In genomic region chr3:24058940-24059705, GRCh38 we compare ENCODE assay signal across 16 cellular contexts.
"Had no signal": no experiment of that assay in that cellular context is flagged by ENCODE, and none has a peak within 500 bp of the region (broad histone marks: within the 10 kb centered on the region; RNA-seq: fewer than 3 reads in every experiment).

No MANE protein-coding gene starts in this region.

- FAIRE-seq: islet of Langerhans, pancreas had no signal

- H3K9me3 ChIP-seq: adrenal gland, pancreas, testis had no signal

- H3K36me3 ChIP-seq: adrenal gland, pancreas had no signal

- H3K27me3 ChIP-seq: adrenal gland, pancreas, testis had no signal

- H3K27ac ChIP-seq: adrenal gland, pancreas, testis, VCaP had no signal

- H3K4me1 ChIP-seq: adrenal gland, pancreas, testis had no signal

- ATAC-seq: activated naive CD4-positive, alpha-beta T cell treated with anti-CD3 and anti-CD28 coated beads, Interleukin-2, amount 50 U/mL, for 72 hours; left colon; naive thymus-derived CD8-positive, alpha-beta T cell; stimulated activated effector memory CD8-positive, alpha-beta T cell treated with anti-CD3 and anti-CD28 coated beads, Interleukin-12 subunit alpha, Interleukin-12 subunit beta, amount 100 ng/mL, for 72 hours had no signal

- H3K4me3 ChIP-seq: adrenal gland, pancreas, testis had no signal

- DNase-seq: activated CD4-positive, alpha-beta T cell treated with anti-CD3 and anti-CD28 coated beads, Interleukin-2, amount 50 U/mL, for 48 hours; activated gamma-delta T cell; foreskin melanocyte; glutamatergic neuron; left colon; naive thymus-derived CD8-positive, alpha-beta T cell; pancreas; stimulated activated CD4-positive, alpha-beta T cell treated with anti-CD3 and anti-CD28 coated beads, Interleukin-4, amount 100 ng/mL, for 24 hours; SW 1271; T-helper 2 cell; testis had no signal
